ENCODE assay signal across 14 cellular contexts in genomic region chr13:28012896-28013295, GRCh38. TPM values are rescaled to one million over a fixed set of nuclear protein-coding genes. Genes with fewer than 3 reads are reported as not detected.
A peak's percentile ranks its signal among the peaks of the same experiment; 100 is the strongest.
DNase-seq lines count a peak whose midpoint lies in the region; ATAC-seq and TF ChIP-seq lines count a peak whose summit lies in the region.
"Had no signal": no experiment of that assay in that cellular context is flagged by ENCODE, and none has a peak within 500 bp of the region (broad histone marks: within the 10 kb centered on the region; RNA-seq: fewer than 3 reads in every experiment).

No MANE protein-coding gene starts in this region.

- ATAC-seq in GM19035 (IDR thresholded peaks at IDR 0.05; ENCODE audit: unreplicated experiment) (peak; percentile 89), HG02759 (IDR thresholded peaks at IDR 0.05; ENCODE audit: unreplicated experiment) (peak; percentile 91), HG03521 (IDR thresholded peaks at IDR 0.05; ENCODE audit: unreplicated experiment) (peak; percentile 80)
- no peak for ATAC-seq in CD8-positive, alpha-beta T cell
- ATAC-seq: heart right ventricle, HepG2 had no signal

- no peak overlapping the region for H3K27ac ChIP-seq in Karpas-422 (ENCODE audit: low read length)
- no peak overlapping the region for H3K27ac ChIP-seq in CD8-positive, alpha-beta T cell (ENCODE audit: low read depth, low read length)
- H3K27ac ChIP-seq: heart right ventricle had no signal

- H3K9me2 ChIP-seq in Karpas-422 (replicated peaks; ENCODE audit: insufficient read depth, low read length), result no peaks in the 10 kb centered on the region

- no peaks in the 10 kb centered on the region for H3K79me2 ChIP-seq in Karpas-422 (ENCODE audit: low read length)

- CTCF ChIA-PET in CD8-positive, alpha-beta T cell (lab: Charles Lee), result no interaction called here

- peak; percentile 9 for DNase-seq in Daoy (ENCODE audit: low read depth)
- DNase-seq in Karpas-422, result no peak
- DNase-seq in BE2C, result no peak
- DNase-seq in CD8-positive, alpha-beta T cell, result no peak
- no peak for DNase-seq in NCI-H345 (lab: John Stamatoyannopoulos, UW)
- DNase-seq: activated T-cell treated with anti-CD3 and anti-CD28 coated beads, Interleukin-2, amount 50 U/mL, for 72 hours; heart right ventricle; NCI-H2227 treated with DMSO at 0.1 percent for 48 hours had no signal

- TF ChIP-seq CTCF in BE2C (IDR thresholded peaks at IDR 0.05; ENCODE audit: low read depth, low read length), result no peak
- TF ChIP-seq CTCF in CD8-positive, alpha-beta T cell (IDR thresholded peaks at IDR 0.05), result no peak

- peaks cover 9% of the 10 kb centered on the region for H3K27me3 Mint-ChIP-seq in CD8-positive, alpha-beta T cell (ENCODE audit: low read depth)

- H3K4me1 ChIP-seq in Karpas-422 (ENCODE audit: low read length), result no peaks in the 10 kb centered on the region
- no peaks in the 10 kb centered on the region for H3K4me1 ChIP-seq in BE2C
- no peaks in the 10 kb centered on the region for H3K4me1 ChIP-seq in CD8-positive, alpha-beta T cell (ENCODE audit: insufficient read depth, low read length)
- H3K4me1 ChIP-seq: heart right ventricle had no signal

- H3K4me1 Mint-ChIP-seq in CD8-positive, alpha-beta T cell (ENCODE audit: low read depth), result no peaks in the 10 kb centered on the region

- H2AFZ ChIP-seq in Karpas-422 (ENCODE audit: low read length), result no peak overlapping the region

- no peak overlapping the region for H3K9ac ChIP-seq in Karpas-422 (ENCODE audit: low read length)

- intact Hi-C loops in CD8-positive, alpha-beta T cell (cut with DNase I, micrococcal nuclease), result no loop called here

- H3K36me3 ChIP-seq in Karpas-422 (ENCODE audit: insufficient read depth, low read length) (no peaks in the 10 kb centered on the region), BE2C (no peaks in the 10 kb centered on the region)
- H3K36me3 ChIP-seq in CD8-positive, alpha-beta T cell (ENCODE audit: insufficient read depth, low read length), result no peaks in the 10 kb centered on the region
- H3K36me3 ChIP-seq: heart right ventricle had no signal

- H3K9me3 ChIP-seq in Karpas-422 (ENCODE audit: low read length) (no peaks in the 10 kb centered on the region), BE2C (no peaks in the 10 kb centered on the region)
- no peaks in the 10 kb centered on the region for H3K9me3 ChIP-seq in CD8-positive, alpha-beta T cell (ENCODE audit: low read length)
- H3K9me3 ChIP-seq: heart right ventricle had no signal

- no peak overlapping the region for H3K4me3 Mint-ChIP-seq in CD8-positive, alpha-beta T cell

- no peaks in the 10 kb centered on the region for H4K20me1 ChIP-seq in Karpas-422 (ENCODE audit: insufficient read depth, low read depth, low read length)

- H3K36me3 Mint-ChIP-seq in CD8-positive, alpha-beta T cell, result no peaks in the 10 kb centered on the region

- no peaks in the 10 kb centered on the region for H3K27me3 ChIP-seq in Karpas-422 (ENCODE audit: low read length)
- H3K27me3 ChIP-seq in BE2C, result peaks cover 33% of the 10 kb centered on the region
- no peaks in the 10 kb centered on the region for H3K27me3 ChIP-seq in CD8-positive, alpha-beta T cell (ENCODE audit: insufficient read depth, low read length)

- POLR2A ChIA-PET in CD8-positive, alpha-beta T cell (lab: Charles Lee), result no interaction called here

- H3K4me3 ChIP-seq in Karpas-422 (ENCODE audit: low read length), result no peak overlapping the region
- no peak overlapping the region for H3K4me3 ChIP-seq in BE2C (ENCODE audit: low read depth, low read length)
- H3K4me3 ChIP-seq in CD8-positive, alpha-beta T cell (ENCODE audit: low read depth, low read length), result no peak overlapping the region
- H3K4me3 ChIP-seq: heart right ventricle had no signal

- no peak overlapping the region for H3K27ac Mint-ChIP-seq in CD8-positive, alpha-beta T cell
- H3K27ac Mint-ChIP-seq: activated T-cell treated with anti-CD3 and anti-CD28 coated beads, Interleukin-2, amount 50 U/mL, for 72 hours had no signal

- no peaks in the 10 kb centered on the region for H3K9me3 Mint-ChIP-seq in CD8-positive, alpha-beta T cell
- H3K9me3 Mint-ChIP-seq: activated T-cell treated with anti-CD3 and anti-CD28 coated beads, Interleukin-2, amount 50 U/mL, for 72 hours had no signal

- H3K4me2 ChIP-seq in Karpas-422 (ENCODE audit: low read depth, low read length, poor library complexity, severe bottlenecking), result no peak overlapping the region

RNA-seq across cellular contexts. Expression of gene URAD, which starts 24.4 kb away (rescaled TPM):
- not detected in 2 replicates for total RNA-seq in Daoy (2014; rRNA removed; shearing (Covaris generic))
- total RNA-seq in Karpas-422 (2014; rRNA removed; shearing (Covaris generic); ENCODE audit: low replicate concordance), result not detected in 2 replicates
- polyA plus RNA-seq in BE2C (2012; ENCODE audit: insufficient read depth, insufficient read length, low read depth), result not detected
- not detected for total RNA-seq in CD8-positive, alpha-beta T cell
- total RNA-seq: activated T-cell treated with anti-CD3 and anti-CD28 coated beads, Interleukin-2, amount 50 U/mL, for 72 hours; heart right ventricle; HepG2; myocyte had no signal
- polyA plus RNA-seq: HepG2 had no signal

RNA-seq across cellular contexts. Expression of gene CDX2, which starts 43.8 kb away (rescaled TPM):
- not detected in 2 replicates for total RNA-seq in Daoy (2014; rRNA removed; shearing (Covaris generic))
- not detected in 2 replicates for total RNA-seq in Karpas-422 (2014; rRNA removed; shearing (Covaris generic); ENCODE audit: low replicate concordance)
- not detected for polyA plus RNA-seq in BE2C (2012; ENCODE audit: insufficient read depth, insufficient read length, low read depth)
- total RNA-seq in CD8-positive, alpha-beta T cell, result not detected
- total RNA-seq: activated T-cell treated with anti-CD3 and anti-CD28 coated beads, Interleukin-2, amount 50 U/mL, for 72 hours; heart right ventricle; myocyte; subcutaneous adipose tissue had no signal
- polyA plus RNA-seq: heart right ventricle, HepG2 had no signal
